ENCODE assay signal across 22 cellular contexts in genomic region chr2:190052307-190052706, GRCh38. TPM values are rescaled to one million over a fixed set of nuclear protein-coding genes. Genes with fewer than 3 reads are reported as not detected.
DNase-seq lines count a peak whose midpoint lies in the region; ATAC-seq, FAIRE-seq and TF ChIP-seq lines count a peak whose summit lies in the region.
"Had no signal": no experiment of that assay in that cellular context is flagged by ENCODE, and none has a peak within 500 bp of the region (broad histone marks: within the 10 kb centered on the region; RNA-seq: fewer than 3 reads in every experiment).

No MANE protein-coding gene starts in this region.

- H3K27me3 ChIP-seq in mammary epithelial cell (ENCODE audit: insufficient read depth, low read length) (no peaks in the 10 kb centered on the region), neural cell (ENCODE audit: insufficient read depth, low read depth, low read length) (no peaks in the 10 kb centered on the region), esophagus muscularis mucosa (no peaks in the 10 kb centered on the region)
- H3K27me3 ChIP-seq: BE2C had no signal

- H3K4me2 ChIP-seq in mammary epithelial cell (ENCODE audit: insufficient read depth, low read depth, low read length), result peak overlapping the region; percentile 4
- H3K4me2 ChIP-seq in neural cell (ENCODE audit: low read length), result no peak overlapping the region
- H3K4me2 ChIP-seq: GM23338 had no signal

- peak overlapping the region; percentile 23 for H2AFZ ChIP-seq in mammary epithelial cell (ENCODE audit: low read depth, low read length)
- no peak overlapping the region for H2AFZ ChIP-seq in neural cell (ENCODE audit: low read depth, low read length)
- H2AFZ ChIP-seq: GM23338 had no signal

- no peak overlapping the region for H3K4me3 Mint-ChIP-seq in activated CD4-positive, alpha-beta T cell treated with anti-CD3 and anti-CD28 coated beads, Interleukin-2, amount 10 ng/mL, durations not matched to agents 7 days and 5 days
- H3K4me3 Mint-ChIP-seq: CD4-positive, CD25-positive, alpha-beta regulatory T cell; CD8-positive, alpha-beta memory T cell; GM23338; H9 had no signal

- 32% methylated on average over 5 of the region's 5 CpGs for WGBS in mammary epithelial cell (ENCODE audit: low coverage, missing lambda C conversion rate)
- 85% methylated on average over 5 of the region's 5 CpGs for WGBS in esophagus muscularis mucosa

- H3K27ac Mint-ChIP-seq in activated CD4-positive, alpha-beta T cell treated with anti-CD3 and anti-CD28 coated beads, Interleukin-2, amount 10 ng/mL, durations not matched to agents 7 days and 5 days, result no peak overlapping the region
- H3K27ac Mint-ChIP-seq: CD4-positive, CD25-positive, alpha-beta regulatory T cell; CD8-positive, alpha-beta memory T cell; GM23338; H9 had no signal

- no peak for TF ChIP-seq RAD21 in neural cell (conservative IDR thresholded peaks at IDR 0.05)

- no peak overlapping the region for H3K4me3 ChIP-seq in mammary epithelial cell (replicated peaks in 1 of 3; ENCODE audit: insufficient read depth in 1 of 3, low read depth in 2 of 3, low read length in 3 of 3)
- no peak overlapping the region for H3K4me3 ChIP-seq in neural cell (ENCODE audit: low read length)
- H3K4me3 ChIP-seq in esophagus muscularis mucosa, result no peak overlapping the region
- H3K4me3 ChIP-seq: GM12878, GM23338 had no signal

- H3K9me2 ChIP-seq in neural cell (ENCODE audit: insufficient read depth, low read length), result no peaks in the 10 kb centered on the region

- no peak for TF ChIP-seq POLR2A in esophagus muscularis mucosa (IDR thresholded peaks at IDR 0.05; ENCODE audit: low read depth)

- no peak for TF ChIP-seq CTCF in mammary epithelial cell (conservative IDR thresholded peaks at IDR 0.05 in 1 of 2, IDR thresholded peaks at IDR 0.05 in 1 of 2; ENCODE audit: extremely low read depth in 1 of 2, insufficient read depth in 1 of 2, low read depth in 1 of 2, low read length in 2 of 2)
- no peak for TF ChIP-seq CTCF in neural cell (IDR thresholded peaks at IDR 0.05; ENCODE audit: poor library complexity, severe bottlenecking)
- no peak for TF ChIP-seq CTCF in esophagus muscularis mucosa (IDR thresholded peaks at IDR 0.05)

- H3F3A ChIP-seq in neural cell (ENCODE audit: insufficient read depth, low read length, poor library complexity, severe bottlenecking), result no peaks in the 10 kb centered on the region

- H3K9me3 ChIP-seq in mammary epithelial cell (replicated peaks; ENCODE audit: insufficient read depth, low read length), result no peaks in the 10 kb centered on the region
- H3K9me3 ChIP-seq in neural cell (ENCODE audit: low read length), result no peaks in the 10 kb centered on the region
- no peaks in the 10 kb centered on the region for H3K9me3 ChIP-seq in esophagus muscularis mucosa
- H3K9me3 ChIP-seq: BE2C had no signal

- CTCF ChIA-PET in mammary epithelial cell (lab: Charles Lee; ENCODE audit: low non-redundant PET), result no interaction called here
- CTCF ChIA-PET in activated CD4-positive, alpha-beta T cell treated with anti-CD3 and anti-CD28 coated beads, Interleukin-2, amount 10 ng/mL, durations not matched to agents 7 days and 5 days (lab: Charles Lee), result no interaction called here

- peaks cover 1% of the 10 kb centered on the region for H3K27me3 Mint-ChIP-seq in activated CD4-positive, alpha-beta T cell treated with anti-CD3 and anti-CD28 coated beads, Interleukin-2, amount 10 ng/mL, durations not matched to agents 7 days and 5 days

- H4K20me1 ChIP-seq in mammary epithelial cell (ENCODE audit: insufficient read depth, low read length), result no peaks in the 10 kb centered on the region
- H4K20me1 ChIP-seq in neural cell (ENCODE audit: insufficient read depth), result no peaks in the 10 kb centered on the region

- dilution Hi-C loops in mammary epithelial cell (cut with HindIII; ENCODE audit: low sequenced_read_pairs), result no loop called here

- no peaks in the 10 kb centered on the region for H3K9me3 Mint-ChIP-seq in activated CD4-positive, alpha-beta T cell treated with anti-CD3 and anti-CD28 coated beads, Interleukin-2, amount 10 ng/mL, durations not matched to agents 7 days and 5 days
- H3K9me3 Mint-ChIP-seq: CD4-positive, CD25-positive, alpha-beta regulatory T cell; CD8-positive, alpha-beta memory T cell; GM23338; H9 had no signal

- no peak overlapping the region for H3K9ac ChIP-seq in mammary epithelial cell (ENCODE audit: insufficient read depth, low read length)
- no peak overlapping the region for H3K9ac ChIP-seq in neural cell (ENCODE audit: low read length)

- H3K4me1 ChIP-seq in mammary epithelial cell (ENCODE audit: insufficient read depth, low read length) (peaks cover 7% of the 10 kb centered on the region), esophagus muscularis mucosa (peaks cover 0 to 7% (median 0%) of the 10 kb centered on the region in 4 donors)
- H3K4me1 ChIP-seq: BE2C had no signal

- H3K36me3 ChIP-seq in mammary epithelial cell (ENCODE audit: insufficient read depth, low read length) (no peaks in the 10 kb centered on the region), neural cell (ENCODE audit: insufficient read depth, low read length) (no peaks in the 10 kb centered on the region), esophagus muscularis mucosa (no peaks in the 10 kb centered on the region)
- H3K36me3 ChIP-seq: BE2C had no signal

- POLR2A ChIA-PET in activated CD4-positive, alpha-beta T cell treated with anti-CD3 and anti-CD28 coated beads, Interleukin-2, amount 10 ng/mL, durations not matched to agents 7 days and 5 days (lab: Charles Lee), result no interaction called here

- FAIRE-seq in HTR-8/SVneo (lab: Jason Lieb, UNC), result peak; percentile 49

- H3K79me2 ChIP-seq in mammary epithelial cell (ENCODE audit: insufficient read depth, low read length) (no peaks in the 10 kb centered on the region), neural cell (replicated peaks; ENCODE audit: insufficient read depth, low read length) (no peaks in the 10 kb centered on the region)

- no peaks in the 10 kb centered on the region for H3K36me3 Mint-ChIP-seq in activated CD4-positive, alpha-beta T cell treated with anti-CD3 and anti-CD28 coated beads, Interleukin-2, amount 10 ng/mL, durations not matched to agents 7 days and 5 days (ENCODE audit: low read depth)
- H3K36me3 Mint-ChIP-seq: CD4-positive, CD25-positive, alpha-beta regulatory T cell; CD8-positive, alpha-beta memory T cell had no signal

- no peaks in the 10 kb centered on the region for H3K4me1 Mint-ChIP-seq in activated CD4-positive, alpha-beta T cell treated with anti-CD3 and anti-CD28 coated beads, Interleukin-2, amount 10 ng/mL, durations not matched to agents 7 days and 5 days
- H3K4me1 Mint-ChIP-seq: CD4-positive, CD25-positive, alpha-beta regulatory T cell; CD8-positive, alpha-beta memory T cell; H9 had no signal

- in situ Hi-C loops in mammary epithelial cell (cut with MboI; ENCODE audit: low sequenced_read_pairs in 2 of 2), result loop anchor here (25.0 kb wide), 2 partner anchors 265 to 390 kb away; partner anchors contain the start of genes ANKAR (in 1 of the 2), ASNSD1 (in 1 of the 2), ORMDL1 (in 1 of the 2) and PMS1 (in 1 of the 2)

- DNase-seq in HTR-8/SVneo (ENCODE audit: insufficient read length, low spot score) (no peak), mammary epithelial cell (peak; percentile 72), epithelial cell of prostate (ENCODE audit: low read depth, low spot score) (peak; percentile 43), esophagus muscularis mucosa (ENCODE audit: extremely low spot score) (no peak)
- DNase-seq in activated CD4-positive, alpha-beta T cell treated with anti-CD3 and anti-CD28 coated beads, Interleukin-2, amount 10 ng/mL, durations not matched to agents 7 days and 5 days, result no peak
- DNase-seq: BE2C; C1 segment of cervical spinal cord; CD4-positive, CD25-positive, alpha-beta regulatory T cell; CD8-positive, alpha-beta memory T cell; COR-L47; DMS 273 treated with DMSO at 0.1 percent for 48 hours; DMS53; DND-41; EL; H9 had no signal

- H3K27ac ChIP-seq in mammary epithelial cell (ENCODE audit: insufficient read depth, low read depth, low read length) (no peak overlapping the region), epithelial cell of prostate (no peak overlapping the region), neural cell (ENCODE audit: low read length) (peak overlapping the region; percentile 9), esophagus muscularis mucosa (replicated peaks in 1 of 4) (no peak overlapping the region)

- no peak for TF ChIP-seq EP300 in neural cell (conservative IDR thresholded peaks at IDR 0.05; ENCODE audit: poor library complexity, severe bottlenecking)
- no peak for TF ChIP-seq EP300 in esophagus muscularis mucosa (IDR thresholded peaks at IDR 0.05)

- ATAC-seq in GM21717 (IDR thresholded peaks at IDR 0.05; ENCODE audit: unreplicated experiment), result no peak
- ATAC-seq: GM12878, GM23338 had no signal

- intact Hi-C loops in mammary epithelial cell (cut with micrococcal nuclease), result no loop called here
- intact Hi-C loops in esophagus muscularis mucosa (cut with DNase I), result no loop called here

- no TSS peak for BruUV-seq in mammary epithelial cell (replicated peaks; lab: Mats Ljungman, UMichigan)

TF ChIP-seq in neural cell, 6 proteins besides CTCF, POLR2A, EP300 and RAD21 (continues in another document):
- no peak for TF ChIP-seq EZH2 (IDR thresholded peaks at IDR 0.05; ENCODE audit: borderline replicate concordance, insufficient read depth, low read length, poor library complexity, severe bottlenecking)
- TF ChIP-seq SMC3 (conservative IDR thresholded peaks at IDR 0.05; ENCODE audit: poor library complexity), result no peak
- no peak for TF ChIP-seq TAF1 (IDR thresholded peaks at IDR 0.05; ENCODE audit: low read depth)
- no peak for TF ChIP-seq MXI1 (conservative IDR thresholded peaks at IDR 0.05; ENCODE audit: poor library complexity, severe bottlenecking)
- TF ChIP-seq POLR2AphosphoS5 (IDR thresholded peaks at IDR 0.05), result no peak

RNA-seq across cellular contexts. Expression of gene MSTN, which starts 10.2 kb away (rescaled TPM):
- total RNA-seq in mammary epithelial cell (not detected), esophagus muscularis mucosa (under 1 TPM in 3 of 4 donors, not detected in 1; 0.23 to 0.42 (median 0.33) TPM)
- polyA plus RNA-seq in mammary epithelial cell (not detected), neural cell (1.2 and 1.3 TPM in 2 replicates)
- polyA minus RNA-seq in mammary epithelial cell (not detected), neural cell (0.23 and 0.73 TPM in 2 replicates)
- total RNA-seq in activated CD4-positive, alpha-beta T cell treated with anti-CD3 and anti-CD28 coated beads, Interleukin-2, amount 10 ng/mL, durations not matched to agents 7 days and 5 days, result not detected
- total RNA-seq: A172; CD4-positive, CD25-positive, alpha-beta regulatory T cell; CD8-positive, alpha-beta memory T cell; G401; GM12878; H9; HT-29 had no signal
- polyA plus RNA-seq: CD4-positive, CD25-positive, alpha-beta regulatory T cell; CD8-positive, alpha-beta memory T cell; GM23338 had no signal

Comparison
In these comparisons a context has a peak if more than half of its experiments do, and no peak if none do; other contexts are left out.
1. DNase-seq: peak in mammary epithelial cell (single experiment) and epithelial cell of prostate (single experiment); none in HTR-8/SVneo (single experiment), activated CD4-positive, alpha-beta T cell treated with anti-CD3 and anti-CD28 coated beads, Interleukin-2, amount 10 ng/mL, durations not matched to agents 7 days and 5 days (single experiment) and esophagus muscularis mucosa (single experiment).